Comparison of ENCODE assay signal across 25 cellular contexts in genomic region chr6:166852484-166852975, GRCh38.
DNase-seq lines count a peak whose midpoint lies in the region; ATAC-seq, FAIRE-seq and TF ChIP-seq lines count a peak whose summit lies in the region.
"Had no signal": no experiment of that assay in that cellular context is flagged by ENCODE, and none has a peak within 500 bp of the region (broad histone marks: within the 10 kb centered on the region; RNA-seq: fewer than 3 reads in every experiment).

No MANE protein-coding gene starts in this region.

- peak; percentile 33 for DNase-seq in activated CD4-positive, alpha-beta memory T cell treated with anti-CD3 and anti-CD28 coated beads for 36 hours
- DNase-seq in activated CD4-positive, alpha-beta memory T cell treated with anti-CD3 and anti-CD28 coated beads, Interleukin-2, amount 10 ng/mL, durations not matched to agents 7 days and 5 days = no peak
- no peak for DNase-seq in GM19239 (ENCODE audit: insufficient read length, low spot score)
- peak; percentile 14 for DNase-seq in astrocyte of the hippocampus (ENCODE audit: low read depth, low spot score)
- peak; percentile 77 for DNase-seq in osteocyte (ENCODE audit: extremely low spot score, unreplicated experiment)
- no peak for DNase-seq in kidney
- no peak for DNase-seq in NCI-H187 (lab: John Stamatoyannopoulos, UW)
- DNase-seq: 8988T; activated T-cell treated with anti-CD3 and anti-CD28 coated beads, Interleukin-2, amount 50 U/mL, for 4 hours; AML-193; foreskin keratinocyte; lower lobe of right lung; MM.1S; NCI-H146; NCI-H2171 treated with DMSO at 0.1 percent for 48 hours; occipital lobe; OCI-M1; right cardiac atrium; stimulated activated CD8-positive, alpha-beta memory T cell treated with anti-CD3 and anti-CD28 coated beads, Interleukin-4, amount 100 ng/mL, for 48 hours had no signal

- FAIRE-seq in GM19239 (lab: Jason Lieb, UNC) = peak; percentile 79
- FAIRE-seq in kidney (lab: Jason Lieb, UNC) = no peak
- FAIRE-seq: urothelium cell line had no signal

- no peaks in the 10 kb centered on the region for H3K27me3 Mint-ChIP-seq in activated CD4-positive, alpha-beta memory T cell treated with anti-CD3 and anti-CD28 coated beads for 36 hours
- H3K27me3 Mint-ChIP-seq in activated CD4-positive, alpha-beta memory T cell treated with anti-CD3 and anti-CD28 coated beads, Interleukin-2, amount 10 ng/mL, durations not matched to agents 7 days and 5 days = no peaks in the 10 kb centered on the region
- H3K27me3 Mint-ChIP-seq in osteocyte (ENCODE audit: unreplicated experiment) = peaks cover under 1% of the 10 kb centered on the region
- H3K27me3 Mint-ChIP-seq: activated naive CD8-positive, alpha-beta T cell had no signal

- intact Hi-C loops in activated CD4-positive, alpha-beta memory T cell treated with anti-CD3 and anti-CD28 coated beads for 36 hours (cut with micrococcal nuclease) = no loop called here
- intact Hi-C loops in kidney (cut with DNase I) = no loop called here

- H3K4me1 ChIP-seq in kidney (ENCODE audit: control insufficient read depth in 1 of 2, insufficient read depth in 1 of 2, low read depth in 1 of 2, low read length in 2 of 2) = no peaks in the 10 kb centered on the region
- H3K4me1 ChIP-seq: foreskin keratinocyte, lower lobe of right lung had no signal

- POLR2A ChIA-PET in activated CD4-positive, alpha-beta memory T cell treated with anti-CD3 and anti-CD28 coated beads for 36 hours (lab: Charles Lee) = no interaction called here
- POLR2A ChIA-PET in activated CD4-positive, alpha-beta memory T cell treated with anti-CD3 and anti-CD28 coated beads, Interleukin-2, amount 10 ng/mL, durations not matched to agents 7 days and 5 days (lab: Charles Lee) = no interaction called here

- no peak overlapping the region for H3K4me3 Mint-ChIP-seq in activated CD4-positive, alpha-beta memory T cell treated with anti-CD3 and anti-CD28 coated beads for 36 hours
- no peak overlapping the region for H3K4me3 Mint-ChIP-seq in activated CD4-positive, alpha-beta memory T cell treated with anti-CD3 and anti-CD28 coated beads, Interleukin-2, amount 10 ng/mL, durations not matched to agents 7 days and 5 days
- H3K4me3 Mint-ChIP-seq in osteocyte (ENCODE audit: unreplicated experiment) = no peak overlapping the region
- H3K4me3 Mint-ChIP-seq: activated naive CD8-positive, alpha-beta T cell; activated T-cell treated with anti-CD3 and anti-CD28 coated beads, Interleukin-2, amount 50 U/mL, for 4 hours had no signal

- H3K36me3 ChIP-seq in kidney (ENCODE audit: control insufficient read depth in 1 of 2, insufficient read depth in 2 of 2, low read length in 2 of 2) = no peaks in the 10 kb centered on the region
- H3K36me3 ChIP-seq: lower lobe of right lung had no signal

- H3K27ac ChIP-seq in kidney (ENCODE audit: low read depth in 2 of 2, low read length in 2 of 2) = no peak overlapping the region
- H3K27ac ChIP-seq: epithelial cell of prostate, foreskin keratinocyte, hepatocyte, lower lobe of right lung had no signal

- no peak for ATAC-seq in HG03439 (IDR thresholded peaks at IDR 0.05; ENCODE audit: unreplicated experiment)
- ATAC-seq: foreskin keratinocyte, lower lobe of right lung, right cardiac atrium, Right ventricle myocardium inferior had no signal

- CTCF ChIA-PET in activated CD4-positive, alpha-beta memory T cell treated with anti-CD3 and anti-CD28 coated beads for 36 hours (lab: Charles Lee) = interaction anchor here (1.3 kb wide), 1 partner anchor 99 kb away, joined by 4 read pairs; no protein-coding TSS in a partner anchor
- CTCF ChIA-PET in activated CD4-positive, alpha-beta memory T cell treated with anti-CD3 and anti-CD28 coated beads, Interleukin-2, amount 10 ng/mL, durations not matched to agents 7 days and 5 days (lab: Charles Lee) = no interaction called here

- H3K9me3 Mint-ChIP-seq in activated CD4-positive, alpha-beta memory T cell treated with anti-CD3 and anti-CD28 coated beads for 36 hours = no peaks in the 10 kb centered on the region
- H3K9me3 Mint-ChIP-seq in activated CD4-positive, alpha-beta memory T cell treated with anti-CD3 and anti-CD28 coated beads, Interleukin-2, amount 10 ng/mL, durations not matched to agents 7 days and 5 days = no peaks in the 10 kb centered on the region
- peaks cover 4% of the 10 kb centered on the region for H3K9me3 Mint-ChIP-seq in osteocyte (ENCODE audit: unreplicated experiment)
- H3K9me3 Mint-ChIP-seq: activated T-cell treated with anti-CD3 and anti-CD28 coated beads, Interleukin-2, amount 50 U/mL, for 4 hours had no signal

- peaks cover 4% of the 10 kb centered on the region for H3K4me1 Mint-ChIP-seq in activated CD4-positive, alpha-beta memory T cell treated with anti-CD3 and anti-CD28 coated beads for 36 hours (ENCODE audit: low read depth)
- H3K4me1 Mint-ChIP-seq in activated CD4-positive, alpha-beta memory T cell treated with anti-CD3 and anti-CD28 coated beads, Interleukin-2, amount 10 ng/mL, durations not matched to agents 7 days and 5 days = no peaks in the 10 kb centered on the region
- H3K4me1 Mint-ChIP-seq in osteocyte (ENCODE audit: unreplicated experiment) = peaks cover 8% of the 10 kb centered on the region

- TF ChIP-seq CTCF in osteocyte (IDR thresholded peaks at IDR 0.05) (no peak), kidney (IDR thresholded peaks at IDR 0.05; ENCODE audit: borderline replicate concordance, extremely low read depth, insufficient read depth) (no peak)

- H3K9me3 ChIP-seq in kidney (ENCODE audit: control insufficient read depth in 1 of 2, low read length in 2 of 2) = peaks cover 0 to 6% of the 10 kb centered on the region in 2 donors
- H3K9me3 ChIP-seq: lower lobe of right lung had no signal

- H3K9ac ChIP-seq in kidney (ENCODE audit: low read length in 2 of 2) = no peak overlapping the region

- H3K4me3 ChIP-seq in kidney (ENCODE audit: low read length in 2 of 2) = no peak overlapping the region
- H3K4me3 ChIP-seq: hepatocyte, lower lobe of right lung had no signal

- H3K27ac Mint-ChIP-seq in activated CD4-positive, alpha-beta memory T cell treated with anti-CD3 and anti-CD28 coated beads for 36 hours = no peak overlapping the region
- no peak overlapping the region for H3K27ac Mint-ChIP-seq in activated CD4-positive, alpha-beta memory T cell treated with anti-CD3 and anti-CD28 coated beads, Interleukin-2, amount 10 ng/mL, durations not matched to agents 7 days and 5 days
- no peak overlapping the region for H3K27ac Mint-ChIP-seq in osteocyte (ENCODE audit: unreplicated experiment)
- H3K27ac Mint-ChIP-seq: activated naive CD8-positive, alpha-beta T cell had no signal

- peaks cover 2% of the 10 kb centered on the region for H3K36me3 Mint-ChIP-seq in activated CD4-positive, alpha-beta memory T cell treated with anti-CD3 and anti-CD28 coated beads for 36 hours
- no peaks in the 10 kb centered on the region for H3K36me3 Mint-ChIP-seq in activated CD4-positive, alpha-beta memory T cell treated with anti-CD3 and anti-CD28 coated beads, Interleukin-2, amount 10 ng/mL, durations not matched to agents 7 days and 5 days (ENCODE audit: low read depth)
- H3K36me3 Mint-ChIP-seq in osteocyte (ENCODE audit: unreplicated experiment) = no peaks in the 10 kb centered on the region
- H3K36me3 Mint-ChIP-seq: activated naive CD8-positive, alpha-beta T cell had no signal

Comparison
In these comparisons a context has a peak if more than half of its experiments do, and no peak if none do; other contexts are left out.
1. DNase-seq: peak in activated CD4-positive, alpha-beta memory T cell treated with anti-CD3 and anti-CD28 coated beads for 36 hours (single experiment), astrocyte of the hippocampus (single experiment) and osteocyte (single experiment); none in activated CD4-positive, alpha-beta memory T cell treated with anti-CD3 and anti-CD28 coated beads, Interleukin-2, amount 10 ng/mL, durations not matched to agents 7 days and 5 days (single experiment), GM19239 (single experiment), kidney (single experiment) and NCI-H187 (0 of 2).